Comparison of ENCODE assay signal across 8 cellular contexts in genomic region chr10:126671402-126671975, GRCh38.
"Had no signal": no experiment of that assay in that cellular context is flagged by ENCODE, and none has a peak within 500 bp of the region (broad histone marks: within the 10 kb centered on the region; RNA-seq: fewer than 3 reads in every experiment).

No MANE protein-coding gene starts in this region.

- DNase-seq: esophagus squamous epithelium; left colon; sigmoid colon; stimulated activated CD4-positive, alpha-beta T cell treated with anti-CD3 and anti-CD28 coated beads, Interleukin-2, amount 100 ng/mL, for 48 hours; stimulated activated naive CD4-positive, alpha-beta T cell treated with Interleukin-2 at 50 U/mL for 16 hours; testis had no signal

- ATAC-seq: activated CD4-positive, CD25-positive, alpha-beta regulatory T cell treated with anti-CD3 and anti-CD28 coated beads, Interleukin-2, amount 50 U/mL, for 24 hours; left colon had no signal

- H3K27ac ChIP-seq: esophagus squamous epithelium, sigmoid colon, testis had no signal

- H3K4me3 ChIP-seq: esophagus squamous epithelium, lung, sigmoid colon, testis had no signal
